ENCODE assay signal across 27 cellular contexts in the genomic region with DNA sequence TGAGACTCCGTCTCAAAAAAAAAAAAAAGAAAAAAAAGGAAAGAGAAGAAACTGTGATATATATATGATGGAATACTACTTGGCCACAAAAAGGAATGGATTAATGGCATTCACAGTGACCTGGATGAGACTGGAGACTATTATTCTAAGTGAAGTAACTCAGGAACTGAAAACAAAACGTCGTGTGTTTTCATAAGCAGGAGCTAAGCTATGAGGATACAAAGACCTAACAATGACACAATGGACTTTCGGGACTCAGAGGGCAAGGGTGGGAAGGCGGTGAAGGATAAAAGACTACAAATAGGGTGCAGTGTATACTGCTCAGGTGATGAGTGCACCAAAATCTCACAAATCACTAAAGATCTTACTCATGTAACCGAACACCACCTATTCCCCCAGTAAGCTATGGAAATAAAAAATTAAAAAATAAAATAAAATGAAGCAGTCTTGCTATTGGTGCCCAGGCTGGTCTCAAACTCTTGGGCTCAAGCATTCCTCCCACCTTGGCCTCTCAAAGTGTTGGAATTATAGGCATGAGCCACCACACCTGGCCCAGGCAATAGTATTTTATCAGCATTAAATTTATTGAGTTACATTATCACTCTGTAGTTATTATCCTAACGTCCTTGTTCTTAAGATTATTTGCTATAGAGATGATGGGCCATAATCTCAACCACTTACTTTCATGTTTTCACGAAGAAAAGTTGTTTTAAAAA.
"Had no signal": no experiment of that assay in that cellular context is flagged by ENCODE, and none has a peak within 500 bp of the region (broad histone marks: within the 10 kb centered on the region; RNA-seq: fewer than 3 reads in every experiment).

No MANE protein-coding gene starts in this region.

- H3K4me1 Mint-ChIP-seq: neural crest cell had no signal

- H3K27ac ChIP-seq: dorsolateral prefrontal cortex, epithelial cell of prostate, gastrocnemius medialis, left ventricle myocardium inferior, neutrophil, prostate gland, right atrium auricular region, sigmoid colon, spleen, thoracic aorta, tibial nerve, upper lobe of right lung, uterus had no signal

- DNase-seq: cerebellar nuclear complex; dorsolateral prefrontal cortex; effector CD4-positive, alpha-beta T cell; foreskin fibroblast; gastrocnemius medialis; head of caudate nucleus; kidney; left ventricle myocardium inferior; naive B cell; sigmoid colon; spleen; stimulated activated CD4-positive, alpha-beta T cell treated with anti-CD3 and anti-CD28 coated beads, Interleukin-2, amount 100 ng/mL, for 48 hours; stimulated activated naive B cell treated with anti-CD40 and anti-IgM and Interleukin-4, amounts not matched to agents 10 μg/mL and 1 μg/mL and 100 μg/mL, for 72 hours; upper lobe of right lung; uterus had no signal

- ATAC-seq: esophagus mucosa; gastrocnemius medialis; natural killer cell treated with Interleukin-12 subunit alpha and Interleukin-12 subunit beta and Interleukin-15 and Interleukin-18, amount 100 ng/mL, for 72 hours; stimulated activated naive B cell treated with anti-CD40 and anti-IgM and Interleukin-4, amounts not matched to agents 10 μg/mL and 1 μg/mL and 100 μg/mL, for 72 hours; upper lobe of right lung had no signal

- H3K4me3 ChIP-seq: dorsolateral prefrontal cortex, gastrocnemius medialis, left ventricle myocardium inferior, lung, prostate gland, right atrium auricular region, sigmoid colon, spleen, thoracic aorta, tibial nerve, upper lobe of right lung, uterus had no signal

- H3K4me3 Mint-ChIP-seq: memory B cell; naive B cell; natural killer cell treated with Interleukin-12 subunit alpha and Interleukin-12 subunit beta and Interleukin-15 and Interleukin-18, amount 100 ng/mL, for 72 hours; neural crest cell; stimulated activated naive B cell treated with anti-CD40 and anti-IgM and Interleukin-4, amounts not matched to agents 10 μg/mL and 1 μg/mL and 100 μg/mL, for 72 hours; stimulated activated naive CD8-positive, alpha-beta T cell treated with anti-CD3 and anti-CD28 coated beads, Interleukin-15, Interleukin-2, amounts not matched to agents 100 ng/mL and 50 ng/mL, for 24 hours had no signal

- H3K9me3 ChIP-seq: neutrophil, prostate gland, thoracic aorta, upper lobe of right lung, uterus had no signal

- H3K4me1 ChIP-seq: gastrocnemius medialis, left ventricle myocardium inferior, prostate gland, right atrium auricular region, sigmoid colon, spleen, tibial nerve, upper lobe of right lung, uterus had no signal

- H3K36me3 ChIP-seq: gastrocnemius medialis, left ventricle myocardium inferior, neutrophil, prostate gland, right atrium auricular region, sigmoid colon, spleen, thoracic aorta, tibial nerve, upper lobe of right lung, uterus had no signal

- H3K27me3 ChIP-seq: dorsolateral prefrontal cortex, gastrocnemius medialis, neutrophil, right atrium auricular region, sigmoid colon, spleen, tibial nerve, upper lobe of right lung, uterus had no signal

- H3K27ac Mint-ChIP-seq: memory B cell; natural killer cell treated with Interleukin-12 subunit alpha and Interleukin-12 subunit beta and Interleukin-15 and Interleukin-18, amount 100 ng/mL, for 72 hours; stimulated activated naive B cell treated with anti-CD40 and anti-IgM and Interleukin-4, amounts not matched to agents 10 μg/mL and 1 μg/mL and 100 μg/mL, for 72 hours; stimulated activated naive CD8-positive, alpha-beta T cell treated with anti-CD3 and anti-CD28 coated beads, Interleukin-15, Interleukin-2, amounts not matched to agents 100 ng/mL and 50 ng/mL, for 24 hours had no signal
